ENCODE assay signal across 12 cellular contexts in genomic region chr5:76590027-76590426, GRCh38. TPM values are rescaled to one million over a fixed set of nuclear protein-coding genes. Genes with fewer than 3 reads are reported as not detected.
DNase-seq lines count a peak whose midpoint lies in the region; ATAC-seq lines count a peak whose summit lies in the region.
"Had no signal": no experiment of that assay in that cellular context is flagged by ENCODE, and none has a peak within 500 bp of the region (broad histone marks: within the 10 kb centered on the region; RNA-seq: fewer than 3 reads in every experiment).

No MANE protein-coding gene starts in this region.

- no peak overlapping the region for H3K4me3 Mint-ChIP-seq in activated CD4-positive, alpha-beta memory T cell treated with anti-CD3 and anti-CD28 coated beads for 36 hours
- no peak overlapping the region for H3K4me3 Mint-ChIP-seq in activated CD4-positive, alpha-beta memory T cell treated with anti-CD3 and anti-CD28 coated beads, Interleukin-2, amount 10 ng/mL, durations not matched to agents 7 days and 5 days
- H3K4me3 Mint-ChIP-seq: neural crest cell, T-helper 17 cell had no signal

- no peak for DNase-seq in activated CD4-positive, alpha-beta memory T cell treated with anti-CD3 and anti-CD28 coated beads for 36 hours
- DNase-seq in activated CD4-positive, alpha-beta memory T cell treated with anti-CD3 and anti-CD28 coated beads, Interleukin-2, amount 10 ng/mL, durations not matched to agents 7 days and 5 days: no peak
- DNase-seq in renal cortical epithelial cell (ENCODE audit: low read depth) (peak; percentile 25), SK-N-DZ (ENCODE audit: low spot score) (no peak), COLO829 (ENCODE audit: low spot score) (no peak), inferior parietal cortex (ENCODE audit: extremely low spot score) (no peak)
- DNase-seq: GF-D8, NCI-H446, T-helper 17 cell had no signal

- intact Hi-C loops in activated CD4-positive, alpha-beta memory T cell treated with anti-CD3 and anti-CD28 coated beads for 36 hours (cut with micrococcal nuclease): no loop called here

- CTCF ChIA-PET in activated CD4-positive, alpha-beta memory T cell treated with anti-CD3 and anti-CD28 coated beads for 36 hours (lab: Charles Lee): interaction anchor here (1.0 kb wide), 1 partner anchor 40 kb away, joined by 3 read pairs; no protein-coding TSS in a partner anchor
- CTCF ChIA-PET in activated CD4-positive, alpha-beta memory T cell treated with anti-CD3 and anti-CD28 coated beads, Interleukin-2, amount 10 ng/mL, durations not matched to agents 7 days and 5 days (lab: Charles Lee): no interaction called here

- peak; percentile 98 for ATAC-seq in GM21576 (IDR thresholded peaks at IDR 0.05; ENCODE audit: unreplicated experiment)
- ATAC-seq in HG03159 (IDR thresholded peaks at IDR 0.05; ENCODE audit: unreplicated experiment): peak; percentile 95
- ATAC-seq: T-helper 17 cell had no signal

- H3K4me1 Mint-ChIP-seq in activated CD4-positive, alpha-beta memory T cell treated with anti-CD3 and anti-CD28 coated beads for 36 hours (ENCODE audit: low read depth): peaks cover 12% of the 10 kb centered on the region
- peaks cover 8% of the 10 kb centered on the region for H3K4me1 Mint-ChIP-seq in activated CD4-positive, alpha-beta memory T cell treated with anti-CD3 and anti-CD28 coated beads, Interleukin-2, amount 10 ng/mL, durations not matched to agents 7 days and 5 days
- H3K4me1 Mint-ChIP-seq: neural crest cell had no signal

- peak overlapping the region; percentile 72 for H3K27ac Mint-ChIP-seq in activated CD4-positive, alpha-beta memory T cell treated with anti-CD3 and anti-CD28 coated beads for 36 hours
- no peak overlapping the region for H3K27ac Mint-ChIP-seq in activated CD4-positive, alpha-beta memory T cell treated with anti-CD3 and anti-CD28 coated beads, Interleukin-2, amount 10 ng/mL, durations not matched to agents 7 days and 5 days
- H3K27ac Mint-ChIP-seq: T-helper 17 cell had no signal

- H3K36me3 Mint-ChIP-seq in activated CD4-positive, alpha-beta memory T cell treated with anti-CD3 and anti-CD28 coated beads for 36 hours: peaks cover 31% of the 10 kb centered on the region
- peaks cover 53% of the 10 kb centered on the region for H3K36me3 Mint-ChIP-seq in activated CD4-positive, alpha-beta memory T cell treated with anti-CD3 and anti-CD28 coated beads, Interleukin-2, amount 10 ng/mL, durations not matched to agents 7 days and 5 days (ENCODE audit: low read depth)

- POLR2A ChIA-PET in activated CD4-positive, alpha-beta memory T cell treated with anti-CD3 and anti-CD28 coated beads for 36 hours (lab: Charles Lee): interaction anchor here (1.2 kb wide), 1 partner anchor 42 kb away, joined by 3 read pairs; no protein-coding TSS in a partner anchor
- POLR2A ChIA-PET in activated CD4-positive, alpha-beta memory T cell treated with anti-CD3 and anti-CD28 coated beads, Interleukin-2, amount 10 ng/mL, durations not matched to agents 7 days and 5 days (lab: Charles Lee): no interaction called here

- H3K9me3 Mint-ChIP-seq in activated CD4-positive, alpha-beta memory T cell treated with anti-CD3 and anti-CD28 coated beads for 36 hours: no peaks in the 10 kb centered on the region
- no peaks in the 10 kb centered on the region for H3K9me3 Mint-ChIP-seq in activated CD4-positive, alpha-beta memory T cell treated with anti-CD3 and anti-CD28 coated beads, Interleukin-2, amount 10 ng/mL, durations not matched to agents 7 days and 5 days
- H3K9me3 Mint-ChIP-seq: neural crest cell had no signal

- no peaks in the 10 kb centered on the region for H3K27me3 Mint-ChIP-seq in activated CD4-positive, alpha-beta memory T cell treated with anti-CD3 and anti-CD28 coated beads for 36 hours
- no peaks in the 10 kb centered on the region for H3K27me3 Mint-ChIP-seq in activated CD4-positive, alpha-beta memory T cell treated with anti-CD3 and anti-CD28 coated beads, Interleukin-2, amount 10 ng/mL, durations not matched to agents 7 days and 5 days
- H3K27me3 Mint-ChIP-seq: T-helper 17 cell had no signal

RNA-seq across cellular contexts. Expression of gene F2RL2, which starts 33.2 kb away (rescaled TPM):
- total RNA-seq in activated CD4-positive, alpha-beta memory T cell treated with anti-CD3 and anti-CD28 coated beads for 36 hours: not detected
- not detected for total RNA-seq in activated CD4-positive, alpha-beta memory T cell treated with anti-CD3 and anti-CD28 coated beads, Interleukin-2, amount 10 ng/mL, durations not matched to agents 7 days and 5 days
- 0.17 and 0.99 TPM in 2 replicates for total RNA-seq in renal cortical epithelial cell
- not detected in 2 replicates for polyA plus RNA-seq in SK-N-DZ (2014; cell fraction: cytosol; rRNA removed)
- not detected in 2 replicates for polyA plus RNA-seq in SK-N-DZ (2014; cell fraction: nucleus; rRNA removed)
- total RNA-seq: neural crest cell, T-helper 17 cell had no signal
